ENCODE assay signal across 8 cellular contexts in the genomic region with DNA sequence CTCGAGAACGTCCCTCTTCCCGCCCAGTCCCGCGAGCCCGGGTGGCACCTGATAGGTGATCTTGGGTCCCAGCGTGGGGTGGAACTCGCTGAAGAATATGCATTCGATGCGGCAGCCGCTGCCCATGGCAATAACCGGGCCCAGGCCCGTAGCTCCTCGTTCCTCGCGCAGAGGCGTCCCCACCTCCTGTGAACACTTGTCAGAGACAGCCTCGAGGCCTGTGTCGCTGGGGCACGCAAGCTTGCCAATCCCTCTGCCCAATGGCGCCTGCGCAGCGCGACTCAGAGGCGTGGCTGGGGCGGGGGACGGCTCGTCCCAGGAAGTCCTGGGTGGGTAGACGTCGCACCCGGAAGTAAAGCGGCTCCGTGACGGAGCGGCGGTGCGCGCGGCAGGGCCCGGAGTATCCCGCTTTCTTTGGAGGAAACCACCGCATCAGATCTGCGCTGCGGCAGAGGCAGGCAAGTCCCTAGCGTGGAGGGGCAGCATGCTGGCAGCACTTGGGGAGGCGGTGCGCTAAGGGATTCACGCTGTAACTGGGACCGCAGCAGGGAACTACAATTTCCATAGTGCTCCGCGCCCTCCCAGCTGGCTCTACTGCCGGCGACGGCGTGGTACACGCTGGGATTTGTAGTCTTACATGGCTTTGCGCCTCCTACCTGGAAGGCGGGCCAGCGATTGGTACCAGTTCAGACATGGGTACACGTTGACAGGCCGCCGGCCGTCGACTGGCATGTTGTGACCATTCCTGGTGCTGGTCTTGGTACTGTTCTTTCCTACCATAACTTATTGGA.
DNase-seq lines count a peak whose midpoint lies in the region; ATAC-seq and FAIRE-seq lines count a peak whose summit lies in the region.

A gene with protein sequence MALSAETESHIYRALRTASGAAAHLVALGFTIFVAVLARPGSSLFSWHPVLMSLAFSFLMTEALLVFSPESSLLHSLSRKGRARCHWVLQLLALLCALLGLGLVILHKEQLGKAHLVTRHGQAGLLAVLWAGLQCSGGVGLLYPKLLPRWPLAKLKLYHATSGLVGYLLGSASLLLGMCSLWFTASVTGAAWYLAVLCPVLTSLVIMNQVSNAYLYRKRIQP (plus strand): TSS at position 336 of the 791 bp plus-strand sequence. CDS start 572 bp downstream, outside the sequence.
NPRL2 (minus strand) TSS at position 249 of the 791 bp plus-strand sequence; CDS start at position 126, 123 bp downstream.

- peak; percentile 81 for ATAC-seq in GM21360 (IDR thresholded peaks at IDR 0.05; ENCODE audit: unreplicated experiment)

- H3K4me3 ChIP-seq in effector memory CD4-positive, alpha-beta T cell (ENCODE audit: insufficient read depth, low read depth, low read length, poor library complexity, severe bottlenecking), result peak within 1 kb of the TSS; percentile 81

- H3K9me3 ChIP-seq in effector memory CD4-positive, alpha-beta T cell (ENCODE audit: control insufficient read depth, low read length), result no peaks in the 10 kb centered on the region

- peaks cover 47% of the 10 kb centered on the region for H3K36me3 ChIP-seq in effector memory CD4-positive, alpha-beta T cell (ENCODE audit: control insufficient read depth, insufficient read depth, low read length)

- DNase-seq in COLO829 (ENCODE audit: low spot score) (peak; percentile 97), HTR-8/SVneo (ENCODE audit: insufficient read length, low spot score) (peak; percentile 98), NOMO-1 treated with DMSO at 0.1 percent for 48 hours (lab: John Stamatoyannopoulos, UW; ENCODE audit: unreplicated experiment) (peak; percentile 92), medulla oblongata (ENCODE audit: extremely low spot score) (peak; percentile 98)
- DNase-seq in activated CD8-positive, alpha-beta memory T cell treated with anti-CD3 and anti-CD28 coated beads for 4 hours (ENCODE audit: low read depth in 2 of 2), result peak; percentile 98 to 99
- DNase-seq in effector memory CD4-positive, alpha-beta T cell, result peak; percentile 96 to 99 (median 99)
- DNase-seq in stimulated activated CD4-positive, alpha-beta T cell treated with anti-CD3 and anti-CD28 coated beads, TNF-alpha, amount 100 ng/mL, for 48 hours (ENCODE audit: low read depth in 3 of 3), result peak; percentile 96 to 99 (median 96)

- peaks cover 38% of the 10 kb centered on the region for H3K4me1 ChIP-seq in effector memory CD4-positive, alpha-beta T cell (ENCODE audit: control insufficient read depth, insufficient read depth, low read length, poor library complexity, severe bottlenecking)

- peak within 1 kb of the TSS; percentile 94 for H3K27ac ChIP-seq in effector memory CD4-positive, alpha-beta T cell (ENCODE audit: insufficient read depth, low read length, poor library complexity, severe bottlenecking)

- no peaks in the 10 kb centered on the region for H3K27me3 ChIP-seq in effector memory CD4-positive, alpha-beta T cell (replicated peaks; ENCODE audit: control insufficient read depth, insufficient read depth, low read length, poor library complexity, severe bottlenecking)

- peak; percentile 97 for FAIRE-seq in HTR-8/SVneo (lab: Jason Lieb, UNC)

Comparison
In these comparisons a context has a peak if more than half of its experiments do, and no peak if none do; other contexts are left out.
1. Peak in every context shown above with its lines: DNase-seq, ATAC-seq, H3K4me3 ChIP-seq and H3K27ac ChIP-seq.